1 cellular context compared by ENCODE assay signal in the genomic region with DNA sequence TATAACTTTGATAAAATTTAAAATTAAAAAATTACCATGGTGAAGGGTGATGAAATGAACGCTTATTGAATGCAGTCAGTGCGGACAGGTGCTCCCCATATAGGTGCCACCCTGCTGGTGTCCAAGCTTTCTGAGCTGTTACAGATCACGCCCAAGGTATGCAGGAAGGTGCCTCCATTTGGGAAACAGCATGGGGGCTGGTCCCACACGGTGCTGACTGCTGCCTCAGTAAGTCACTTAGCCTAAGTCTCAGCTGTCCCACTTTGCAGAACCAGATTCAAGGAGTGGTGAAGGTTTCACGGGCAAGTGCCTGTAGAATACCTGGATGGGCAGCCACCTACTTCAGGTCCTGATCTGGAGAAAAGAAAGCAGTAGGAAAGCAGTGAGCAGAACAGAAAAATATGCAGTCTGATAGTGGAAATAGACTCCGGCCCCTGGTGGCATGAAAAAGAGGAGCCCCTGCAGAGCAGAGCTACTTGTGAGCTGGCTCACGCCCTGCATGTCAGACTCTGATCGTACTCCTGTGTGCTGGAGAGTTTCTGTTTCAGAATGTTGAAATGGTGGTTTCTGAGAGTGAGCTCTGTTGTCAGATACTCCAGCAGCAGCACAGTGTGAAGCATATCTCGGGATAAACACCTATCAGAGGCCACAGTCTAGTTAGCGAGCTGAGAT.
TF ChIP-seq lines count a peak whose summit lies in the region.

No MANE protein-coding gene starts in this region.

TF ChIP-seq in K562, 482 proteins besides CTCF, POLR2A, EP300 and RAD21:
- TF ChIP-seq ZFP1 (CRISPR knock-in tag; IDR thresholded peaks at IDR 0.05) (no peak), SMARCC2 (IDR thresholded peaks at IDR 0.05; ENCODE audit: low read depth) (no peak), ID3 (CRISPR knock-in tag; IDR thresholded peaks at IDR 0.05) (no peak), ID3 (tag; IDR thresholded peaks at IDR 0.05) (no peak), ILK (tag; IDR thresholded peaks at IDR 0.05; ENCODE audit: borderline replicate concordance, low read depth) (no peak), NFATC3 (IDR thresholded peaks at IDR 0.05) (no peak), HEY1 (CRISPR knock-in tag; IDR thresholded peaks at IDR 0.05; ENCODE audit: borderline replicate concordance) (no peak), ZNF282 (CRISPR knock-in tag; IDR thresholded peaks at IDR 0.05) (no peak), FOXJ3 (CRISPR knock-in tag; IDR thresholded peaks at IDR 0.05) (no peak), BRCA1 (IDR thresholded peaks at IDR 0.05) (no peak), BRCA1 (CRISPR knock-in tag; IDR thresholded peaks at IDR 0.05) (no peak), ZEB2 (IDR thresholded peaks at IDR 0.05) (no peak), U2AF2 (optimal IDR thresholded peaks at IDR 0.05; ENCODE audit: low read depth, low read length) (no peak), TBL1XR1 (IDR thresholded peaks at IDR 0.05; ENCODE audit: low read length in 2 of 2) (no peak), CCAR2 (IDR thresholded peaks at IDR 0.05; ENCODE audit: low read depth, low read length) (no peak), NBN (IDR thresholded peaks at IDR 0.05; ENCODE audit: low read depth) (no peak), FOXO4 (CRISPR knock-in tag; IDR thresholded peaks at IDR 0.05) (no peak), STAT5A (IDR thresholded peaks at IDR 0.05; ENCODE audit: borderline replicate concordance, low read length) (no peak), RERE (CRISPR knock-in tag; IDR thresholded peaks at IDR 0.05; ENCODE audit: borderline replicate concordance) (no peak)
- TF ChIP-seq, protein P1, sequence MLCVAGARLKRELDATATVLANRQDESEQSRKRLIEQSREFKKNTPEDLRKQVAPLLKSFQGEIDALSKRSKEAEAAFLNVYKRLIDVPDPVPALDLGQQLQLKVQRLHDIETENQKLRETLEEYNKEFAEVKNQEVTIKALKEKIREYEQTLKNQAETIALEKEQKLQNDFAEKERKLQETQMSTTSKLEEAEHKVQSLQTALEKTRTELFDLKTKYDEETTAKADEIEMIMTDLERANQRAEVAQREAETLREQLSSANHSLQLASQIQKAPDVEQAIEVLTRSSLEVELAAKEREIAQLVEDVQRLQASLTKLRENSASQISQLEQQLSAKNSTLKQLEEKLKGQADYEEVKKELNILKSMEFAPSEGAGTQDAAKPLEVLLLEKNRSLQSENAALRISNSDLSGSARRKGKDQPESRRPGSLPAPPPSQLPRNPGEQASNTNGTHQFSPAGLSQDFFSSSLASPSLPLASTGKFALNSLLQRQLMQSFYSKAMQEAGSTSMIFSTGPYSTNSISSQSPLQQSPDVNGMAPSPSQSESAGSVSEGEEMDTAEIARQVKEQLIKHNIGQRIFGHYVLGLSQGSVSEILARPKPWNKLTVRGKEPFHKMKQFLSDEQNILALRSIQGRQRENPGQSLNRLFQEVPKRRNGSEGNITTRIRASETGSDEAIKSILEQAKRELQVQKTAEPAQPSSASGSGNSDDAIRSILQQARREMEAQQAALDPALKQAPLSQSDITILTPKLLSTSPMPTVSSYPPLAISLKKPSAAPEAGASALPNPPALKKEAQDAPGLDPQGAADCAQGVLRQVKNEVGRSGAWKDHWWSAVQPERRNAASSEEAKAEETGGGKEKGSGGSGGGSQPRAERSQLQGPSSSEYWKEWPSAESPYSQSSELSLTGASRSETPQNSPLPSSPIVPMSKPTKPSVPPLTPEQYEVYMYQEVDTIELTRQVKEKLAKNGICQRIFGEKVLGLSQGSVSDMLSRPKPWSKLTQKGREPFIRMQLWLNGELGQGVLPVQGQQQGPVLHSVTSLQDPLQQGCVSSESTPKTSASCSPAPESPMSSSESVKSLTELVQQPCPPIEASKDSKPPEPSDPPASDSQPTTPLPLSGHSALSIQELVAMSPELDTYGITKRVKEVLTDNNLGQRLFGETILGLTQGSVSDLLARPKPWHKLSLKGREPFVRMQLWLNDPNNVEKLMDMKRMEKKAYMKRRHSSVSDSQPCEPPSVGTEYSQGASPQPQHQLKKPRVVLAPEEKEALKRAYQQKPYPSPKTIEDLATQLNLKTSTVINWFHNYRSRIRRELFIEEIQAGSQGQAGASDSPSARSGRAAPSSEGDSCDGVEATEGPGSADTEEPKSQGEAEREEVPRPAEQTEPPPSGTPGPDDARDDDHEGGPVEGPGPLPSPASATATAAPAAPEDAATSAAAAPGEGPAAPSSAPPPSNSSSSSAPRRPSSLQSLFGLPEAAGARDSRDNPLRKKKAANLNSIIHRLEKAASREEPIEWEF (CRISPR knock-in tag; IDR thresholded peaks at IDR 0.05) = no peak
TF ChIP-seq in K562: peak in this region for 0.
